Comparison of ENCODE assay signal across 8 cellular contexts in the genomic region with DNA sequence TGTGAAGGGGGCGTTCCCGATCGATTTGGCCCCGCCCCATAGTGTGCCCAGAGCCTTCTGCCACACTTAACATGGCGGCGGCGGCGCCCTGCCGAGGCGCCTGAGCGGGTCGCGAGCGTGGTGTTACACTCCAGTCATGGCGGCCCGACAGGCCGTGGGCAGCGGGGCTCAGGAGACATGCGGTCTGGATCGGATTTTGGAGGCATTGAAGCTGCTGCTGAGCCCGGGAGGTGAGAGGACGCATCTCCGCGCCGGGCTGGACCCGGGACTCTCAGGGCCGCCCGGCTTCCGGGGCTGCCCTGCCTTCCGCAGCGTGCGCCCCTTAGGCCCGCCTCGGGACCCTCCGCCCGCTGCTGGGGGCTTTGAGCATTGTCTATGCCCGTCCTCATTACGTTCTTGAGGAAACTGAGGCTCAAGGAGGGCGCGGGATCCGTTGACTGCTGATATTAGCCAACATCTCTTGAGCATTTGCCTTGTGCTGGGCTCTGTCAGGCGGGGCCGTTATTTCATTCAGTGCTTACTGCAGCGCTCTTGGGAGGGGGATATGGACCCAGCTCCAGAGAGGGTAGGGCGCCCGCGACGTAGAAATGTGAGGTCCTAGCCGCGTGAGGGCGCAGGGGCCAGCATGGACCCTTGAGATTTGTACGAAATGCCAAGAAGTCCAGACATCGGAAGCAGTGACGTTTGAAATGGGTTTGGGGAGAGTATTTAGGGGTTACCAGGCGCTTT. TPM values are rescaled to one million over a fixed set of nuclear protein-coding genes. Genes with fewer than 3 reads are reported as not detected.
DNase-seq lines count a peak whose midpoint lies in the region; ATAC-seq and TF ChIP-seq lines count a peak whose summit lies in the region.

Gene TANGO6, plus strand, starts transcription at position 50 of the 729 bp plus-strand sequence. Its CDS starts 87 bp downstream, at position 137.

- no peaks in the 10 kb centered on the region for H3K9me3 ChIP-seq in adrenal gland (replicated peaks in 1 of 3)

- peaks cover 32 to 38% (median 36%) of the 10 kb centered on the region in 3 donors for H3K4me1 Mint-ChIP-seq in T-cell
- H3K4me1 Mint-ChIP-seq in progenitor cell of endocrine pancreas (ENCODE audit: low read depth): peaks cover 6% of the 10 kb centered on the region

- H3K4me1 ChIP-seq in adrenal gland (replicated peaks in 1 of 2): peaks cover 0 to 5% of the 10 kb centered on the region in 2 donors

- intact Hi-C loops in adrenal gland (cut with DNase I) (loop anchor here (10.0 kb wide), 1 partner anchor 281 kb away; no protein-coding TSS in a partner anchor), left cardiac atrium (cut with DNase I) (loop anchor here in 1 of 2 donors (2.0 kb wide), 1 partner anchor 315 kb away; no protein-coding TSS in a partner anchor)

- CTCF ChIA-PET in T-cell (lab: Charles Lee): interaction anchor here in 1 of 2 donors (0.6 to 1.1 kb wide), 2 partner anchors 280 to 285 kb away, joined by 3 read pairs; no protein-coding TSS in a partner anchor

- H3K27me3 Mint-ChIP-seq in T-cell (no peaks in the 10 kb centered on the region), progenitor cell of endocrine pancreas (no peaks in the 10 kb centered on the region)

- H3K27ac ChIP-seq in adrenal gland: peak within 1 kb of the TSS in 4 of 5 donors; percentile 53 to 91 (median 79)

- TF ChIP-seq CTCF in GM12874 (IDR thresholded peaks at IDR 0.05; ENCODE audit: insufficient read depth, low read depth, low read length): peak; percentile 48
- peak in 1 of 6 experiments; percentile 10 for TF ChIP-seq CTCF in adrenal gland (IDR thresholded peaks at IDR 0.05)
- TF ChIP-seq CTCF in progenitor cell of endocrine pancreas (IDR thresholded peaks at IDR 0.05; ENCODE audit: unreplicated experiment): peak; percentile 60

- H3K36me3 Mint-ChIP-seq in T-cell: no peaks in the 10 kb centered on the region
- no peaks in the 10 kb centered on the region for H3K36me3 Mint-ChIP-seq in progenitor cell of endocrine pancreas (ENCODE audit: insufficient read depth)

- H3K4me3 ChIP-seq in adrenal gland: peak within 1 kb of the TSS in 3 of 4 donors; percentile 80 to 97 (median 85)

- no peaks in the 10 kb centered on the region for H3K27me3 ChIP-seq in adrenal gland

- H3K27ac Mint-ChIP-seq in T-cell (peak within 1 kb of the TSS; percentile 67 to 90), progenitor cell of endocrine pancreas (peak within 1 kb of the TSS; percentile 76)

- peak; percentile 24 to 59 for TF ChIP-seq POLR2A in adrenal gland (IDR thresholded peaks at IDR 0.05)

- DNase-seq in NCI-H1436 (lab: John Stamatoyannopoulos, UW): peak; percentile 79
- peak; percentile 78 to 92 (median 86) for DNase-seq in T-cell
- peak; percentile 79 to 89 (median 84) for DNase-seq in adrenal gland
- DNase-seq in left cardiac atrium: peak; percentile 90
- DNase-seq in progenitor cell of endocrine pancreas (ENCODE audit: low spot score, unreplicated experiment): peak; percentile 73
- DNase-seq in ureter (ENCODE audit: low spot score): peak; percentile 86

- WGBS in adrenal gland, 4 donors: 0% methylated on average over 17 to 55 of the region's 55 CpGs

- no peaks in the 10 kb centered on the region for H3K9me3 Mint-ChIP-seq in T-cell
- no peaks in the 10 kb centered on the region for H3K9me3 Mint-ChIP-seq in progenitor cell of endocrine pancreas (ENCODE audit: low read depth)

- no peaks in the 10 kb centered on the region for H3K36me3 ChIP-seq in adrenal gland (replicated peaks in 1 of 2)

- peak within 1 kb of the TSS; percentile 81 to 94 (median 89) for H3K4me3 Mint-ChIP-seq in T-cell
- peak within 1 kb of the TSS; percentile 84 for H3K4me3 Mint-ChIP-seq in progenitor cell of endocrine pancreas (ENCODE audit: low read depth)

- POLR2A ChIA-PET in T-cell (lab: Charles Lee): interaction anchor here in 1 of 2 donors (0.7 kb wide), 1 partner anchor 26 kb away, joined by 3 read pairs; no protein-coding TSS in a partner anchor

- ATAC-seq in HG02798 (IDR thresholded peaks at IDR 0.05; ENCODE audit: poor library complexity, unreplicated experiment): peak; percentile 92
- ATAC-seq in T-cell (replicated peaks in 1 of 4): peak; percentile 94 to 97 (median 95)
- ATAC-seq in left cardiac atrium: peak; percentile 99

RNA-seq across cellular contexts. Expression of gene TANGO6, which starts in this region (rescaled TPM):
- 10 to 100 TPM; 25.2 to 35.2 (median 29.0) TPM for total RNA-seq in T-cell
- total RNA-seq in adrenal gland: 10 to 100 TPM in 7 of 8 donors, 1 to 10 TPM in 1; 9.5 to 17.9 (median 13.5) TPM
- 1 to 10 TPM; 1.9 to 7.8 (median 2.3) TPM for polyA plus RNA-seq in adrenal gland
- total RNA-seq in left cardiac atrium: 10 to 100 TPM in 1 of 2 donors, 1 to 10 TPM in 1; 9.5 to 12.4 TPM
- 14.1 and 14.8 TPM in 2 replicates for total RNA-seq in progenitor cell of endocrine pancreas
- total RNA-seq in ureter: 26.6 TPM

Comparison
In these comparisons a context has a peak if more than half of its experiments do, and no peak if none do; other contexts are left out.
1. Peak in every context shown above with its lines: DNase-seq, ATAC-seq, H3K4me3 ChIP-seq and H3K27ac ChIP-seq.